8 cellular contexts compared by ENCODE assay signal in genomic region chr5:159826351-159827222, GRCh38.
DNase-seq lines count a peak whose midpoint lies in the region; ATAC-seq, FAIRE-seq and TF ChIP-seq lines count a peak whose summit lies in the region.

No MANE protein-coding gene starts in this region.

- ATAC-seq in GM18867 (IDR thresholded peaks at IDR 0.05; ENCODE audit: unreplicated experiment), result peak; percentile 96
- ATAC-seq in HG02610 (IDR thresholded peaks at IDR 0.05; ENCODE audit: unreplicated experiment), result peak; percentile 94

- peak; percentile 34 for DNase-seq in NCI-H446 treated with DMSO at 0.1 percent for 48 hours (lab: John Stamatoyannopoulos, UW)
- peak; percentile 76 for DNase-seq in fibroblast of the aortic adventitia (ENCODE audit: low read depth)
- DNase-seq in urothelium cell line (ENCODE audit: low spot score), result peak; percentile 87
- DNase-seq in NCI-H2107 (lab: John Stamatoyannopoulos, UW), result no peak
- no peak for DNase-seq in NCI-H774 (lab: John Stamatoyannopoulos, UW)
- no peak for DNase-seq in central memory CD4-positive, alpha-beta T cell

- H3K4me3 ChIP-seq in fibroblast of the aortic adventitia (ENCODE audit: low read depth, low read length), result no peak overlapping the region

- FAIRE-seq in urothelium cell line (lab: Jason Lieb, UNC), result no peak

- TF ChIP-seq CTCF in fibroblast of the aortic adventitia (IDR thresholded peaks at IDR 0.05; ENCODE audit: insufficient read depth, low read length), result no peak

Comparison
In these comparisons a context has a peak if more than half of its experiments do, and no peak if none do; other contexts are left out.
1. DNase-seq: peak in NCI-H446 treated with DMSO at 0.1 percent for 48 hours (single experiment), fibroblast of the aortic adventitia (single experiment) and urothelium cell line (single experiment); none in NCI-H2107 (single experiment), NCI-H774 (single experiment) and central memory CD4-positive, alpha-beta T cell (single experiment).